Comparison of ENCODE assay signal across 34 cellular contexts in the genomic region with DNA sequence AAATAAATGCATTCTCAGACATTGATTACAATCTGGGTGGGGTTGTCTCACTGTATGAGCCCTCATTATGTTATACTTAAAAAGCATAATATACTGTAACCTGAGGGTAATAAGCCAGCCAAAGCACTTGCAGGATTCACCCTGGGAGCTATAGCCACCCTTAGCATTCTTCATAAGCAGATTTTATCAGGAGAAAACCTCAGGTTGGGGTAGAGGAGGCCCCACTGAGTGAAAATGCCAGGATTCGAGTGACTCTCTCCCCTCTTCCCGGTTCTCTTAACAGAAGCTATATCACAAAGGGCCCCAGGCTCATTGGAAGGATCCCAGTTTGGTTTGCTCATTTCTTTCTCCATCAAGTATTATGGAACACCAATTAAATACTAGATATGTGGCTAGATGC.
"Had no signal": no experiment of that assay in that cellular context is flagged by ENCODE, and none has a peak within 500 bp of the region (broad histone marks: within the 10 kb centered on the region; RNA-seq: fewer than 3 reads in every experiment).

No MANE protein-coding gene starts in this region.

- H3K9me3 ChIP-seq: MG63 had no signal

- H3K36me3 ChIP-seq: MG63 had no signal

- H3K4me3 ChIP-seq: MG63 had no signal

- DNase-seq: Karpas-422, Kasumi-1, MG63, MM.1S, MV-4-11, NCI-H1048, NCI-H1092, NCI-H1092 treated with DMSO at 0.1 percent for 48 hours, NCI-H1105, NCI-H1105 treated with DMSO at 0.1 percent for 48 hours, NCI-H1417, NCI-H1417 treated with DMSO at 0.1 percent for 48 hours, NCI-H1436, NCI-H1436 treated with DMSO at 0.1 percent for 48 hours, NCI-H146, NCI-H1694, NCI-H1694 treated with DMSO at 0.1 percent for 48 hours, NCI-H187, NCI-H187 treated with DMSO at 0.1 percent for 48 hours, NCI-H1930, NCI-H2029, NCI-H2029 treated with DMSO at 0.1 percent for 48 hours, NCI-H2081, NCI-H2081 treated with DMSO at 0.1 percent for 48 hours, NCI-H2107, NCI-H2171, NCI-H2171 treated with DMSO at 0.1 percent for 48 hours, NCI-H2227 treated with DMSO at 0.1 percent for 48 hours, NCI-H226, NCI-H345, NCI-H446, NCI-H446 treated with DMSO at 0.1 percent for 48 hours, NCI-H510A, NCI-H510A treated with DMSO at 0.1 percent for 48 hours had no signal
